Comparison of ENCODE assay signal across 1 cellular context in the genomic region with DNA sequence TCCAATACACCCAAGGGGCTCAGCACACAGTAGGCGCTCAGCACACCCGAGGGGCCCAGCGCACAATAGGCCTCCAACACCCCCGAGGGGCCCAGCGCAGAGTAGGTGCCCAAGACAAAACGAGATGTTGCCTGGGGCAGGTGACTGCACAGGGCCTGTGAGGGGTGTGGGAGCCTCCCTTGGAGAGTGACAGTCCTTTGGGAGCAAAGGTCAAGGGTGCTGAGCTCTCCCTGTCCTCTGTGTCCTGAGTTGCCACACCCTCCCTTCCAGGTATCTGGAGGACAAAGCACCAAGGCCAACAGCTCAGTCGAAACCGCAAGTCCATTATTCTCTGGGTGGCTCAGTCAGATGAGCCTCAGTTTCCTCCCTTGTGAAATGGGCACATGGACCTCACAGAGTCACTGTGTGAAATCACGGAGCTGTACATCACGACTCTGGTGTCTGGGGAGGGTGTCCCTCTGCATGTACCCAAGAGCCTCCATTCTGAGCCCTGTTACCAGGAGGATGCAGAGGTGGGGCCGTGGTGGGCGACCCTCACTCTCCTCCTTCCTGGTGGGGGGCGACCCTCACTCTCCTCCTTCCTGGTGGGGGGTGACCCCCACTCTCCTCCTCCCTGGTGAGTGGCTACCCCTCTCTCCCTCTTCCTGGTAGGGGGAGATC.
TF ChIP-seq lines count a peak whose summit lies in the region.

No MANE protein-coding gene starts in this region.

TF ChIP-seq in H1, 55 proteins besides CTCF, POLR2A, EP300 and RAD21:
- TF ChIP-seq KDM5A (IDR thresholded peaks at IDR 0.05; ENCODE audit: low read length) (no peak), MAFK (IDR thresholded peaks at IDR 0.05; ENCODE audit: low read depth, low read length) (no peak), POU5F1 (IDR thresholded peaks at IDR 0.05; ENCODE audit: low read depth, low read length) (no peak), TAF7 (optimal IDR thresholded peaks at IDR 0.05; ENCODE audit: borderline replicate concordance, low read depth, low read length) (no peak)
